9 cellular contexts compared by ENCODE assay signal in genomic region chr2:151771599-151772358, GRCh38. TPM values are rescaled to one million over a fixed set of nuclear protein-coding genes. Genes with fewer than 3 reads are reported as not detected.
DNase-seq lines count a peak whose midpoint lies in the region; ATAC-seq, FAIRE-seq and TF ChIP-seq lines count a peak whose summit lies in the region.
"Had no signal": no experiment of that assay in that cellular context is flagged by ENCODE, and none has a peak within 500 bp of the region (broad histone marks: within the 10 kb centered on the region; RNA-seq: fewer than 3 reads in every experiment).

No MANE protein-coding gene starts in this region.

- no peak for DNase-seq in activated naive CD8-positive, alpha-beta T cell treated with anti-CD3 and anti-CD28 coated beads, Interleukin-2, amount 50 U/mL, for 24 hours
- DNase-seq in gastrocnemius medialis = peak; percentile 88 to 90
- no peak for DNase-seq in CD8-positive, alpha-beta T cell
- DNase-seq in kidney = no peak
- no peak for DNase-seq in activated CD4-positive, alpha-beta memory T cell treated with anti-CD3 and anti-CD28 coated beads, Interleukin-2, amount 10 ng/mL, durations not matched to agents 7 days and 5 days
- no peak for DNase-seq in activated effector memory CD4-positive, alpha-beta T cell treated with Interleukin-2 at 50 U/mL for 16 hours

- TF ChIP-seq CTCF in gastrocnemius medialis (IDR thresholded peaks at IDR 0.05 in 4 of 5, conservative IDR thresholded peaks at IDR 0.05 in 1 of 5) (no peak), kidney (IDR thresholded peaks at IDR 0.05; ENCODE audit: borderline replicate concordance, extremely low read depth, insufficient read depth) (no peak)
- TF ChIP-seq CTCF in CD8-positive, alpha-beta T cell (IDR thresholded peaks at IDR 0.05) = no peak

- intact Hi-C loops in gastrocnemius medialis (cut with DNase I; ENCODE audit: low total_unique reads) = no loop called here
- intact Hi-C loops in CD8-positive, alpha-beta T cell (cut with DNase I, micrococcal nuclease) = no loop called here
- intact Hi-C loops in kidney (cut with DNase I) = no loop called here

- H3K4me3 Mint-ChIP-seq in activated naive CD8-positive, alpha-beta T cell treated with anti-CD3 and anti-CD28 coated beads, Interleukin-2, amount 50 U/mL, for 24 hours = no peak overlapping the region
- no peak overlapping the region for H3K4me3 Mint-ChIP-seq in CD8-positive, alpha-beta T cell
- no peak overlapping the region for H3K4me3 Mint-ChIP-seq in activated CD4-positive, alpha-beta memory T cell treated with anti-CD3 and anti-CD28 coated beads, Interleukin-2, amount 10 ng/mL, durations not matched to agents 7 days and 5 days

- FAIRE-seq in kidney (lab: Jason Lieb, UNC) = no peak

- peaks cover 14% of the 10 kb centered on the region for H3K36me3 Mint-ChIP-seq in activated naive CD8-positive, alpha-beta T cell treated with anti-CD3 and anti-CD28 coated beads, Interleukin-2, amount 50 U/mL, for 24 hours (ENCODE audit: low read depth)
- peaks cover 12% of the 10 kb centered on the region for H3K36me3 Mint-ChIP-seq in CD8-positive, alpha-beta T cell
- peaks cover 8% of the 10 kb centered on the region for H3K36me3 Mint-ChIP-seq in activated CD4-positive, alpha-beta memory T cell treated with anti-CD3 and anti-CD28 coated beads, Interleukin-2, amount 10 ng/mL, durations not matched to agents 7 days and 5 days (ENCODE audit: low read depth)

- ATAC-seq in GM18909 (IDR thresholded peaks at IDR 0.05; ENCODE audit: poor library complexity, unreplicated experiment) = peak; percentile 96
- ATAC-seq in HG02884 (IDR thresholded peaks at IDR 0.05; ENCODE audit: unreplicated experiment) = peak; percentile 85
- peak; percentile 35 for ATAC-seq in activated naive CD8-positive, alpha-beta T cell treated with anti-CD3 and anti-CD28 coated beads, Interleukin-2, amount 50 U/mL, for 24 hours
- ATAC-seq in gastrocnemius medialis = peak; percentile 80 to 84
- ATAC-seq in CD8-positive, alpha-beta T cell = no peak

- POLR2A ChIA-PET in CD8-positive, alpha-beta T cell (lab: Charles Lee) = no interaction called here
- POLR2A ChIA-PET in activated CD4-positive, alpha-beta memory T cell treated with anti-CD3 and anti-CD28 coated beads, Interleukin-2, amount 10 ng/mL, durations not matched to agents 7 days and 5 days (lab: Charles Lee) = no interaction called here

- in situ Hi-C loops in gastrocnemius medialis (cut with MboI; ENCODE audit: low sequenced_read_pairs in 4 of 4) = no loop called here

- no peaks in the 10 kb centered on the region for H3K27me3 Mint-ChIP-seq in activated naive CD8-positive, alpha-beta T cell treated with anti-CD3 and anti-CD28 coated beads, Interleukin-2, amount 50 U/mL, for 24 hours
- no peaks in the 10 kb centered on the region for H3K27me3 Mint-ChIP-seq in CD8-positive, alpha-beta T cell (ENCODE audit: low read depth)
- H3K27me3 Mint-ChIP-seq in activated CD4-positive, alpha-beta memory T cell treated with anti-CD3 and anti-CD28 coated beads, Interleukin-2, amount 10 ng/mL, durations not matched to agents 7 days and 5 days = no peaks in the 10 kb centered on the region

- no peaks in the 10 kb centered on the region for H3K27me3 ChIP-seq in gastrocnemius medialis
- no peaks in the 10 kb centered on the region for H3K27me3 ChIP-seq in CD8-positive, alpha-beta T cell (ENCODE audit: insufficient read depth, low read length)

- no peaks in the 10 kb centered on the region for H3K9me3 Mint-ChIP-seq in activated naive CD8-positive, alpha-beta T cell treated with anti-CD3 and anti-CD28 coated beads, Interleukin-2, amount 50 U/mL, for 24 hours
- peaks cover 5% of the 10 kb centered on the region for H3K9me3 Mint-ChIP-seq in CD8-positive, alpha-beta T cell
- no peaks in the 10 kb centered on the region for H3K9me3 Mint-ChIP-seq in activated CD4-positive, alpha-beta memory T cell treated with anti-CD3 and anti-CD28 coated beads, Interleukin-2, amount 10 ng/mL, durations not matched to agents 7 days and 5 days

- peaks cover 29% of the 10 kb centered on the region for H3K4me1 Mint-ChIP-seq in activated naive CD8-positive, alpha-beta T cell treated with anti-CD3 and anti-CD28 coated beads, Interleukin-2, amount 50 U/mL, for 24 hours
- H3K4me1 Mint-ChIP-seq in CD8-positive, alpha-beta T cell (ENCODE audit: low read depth) = no peaks in the 10 kb centered on the region
- peaks cover 5% of the 10 kb centered on the region for H3K4me1 Mint-ChIP-seq in activated CD4-positive, alpha-beta memory T cell treated with anti-CD3 and anti-CD28 coated beads, Interleukin-2, amount 10 ng/mL, durations not matched to agents 7 days and 5 days

- CTCF ChIA-PET in CD8-positive, alpha-beta T cell (lab: Charles Lee) = no interaction called here
- CTCF ChIA-PET in activated CD4-positive, alpha-beta memory T cell treated with anti-CD3 and anti-CD28 coated beads, Interleukin-2, amount 10 ng/mL, durations not matched to agents 7 days and 5 days (lab: Charles Lee) = no interaction called here

- no peak overlapping the region for H3K9ac ChIP-seq in kidney (ENCODE audit: low read length in 2 of 2)
- H3K9ac ChIP-seq: KMS-11 had no signal

- H3K4me1 ChIP-seq in gastrocnemius medialis = peaks cover 58 to 61% of the 10 kb centered on the region in 2 donors
- H3K4me1 ChIP-seq in CD8-positive, alpha-beta T cell (ENCODE audit: insufficient read depth, low read length) = no peaks in the 10 kb centered on the region
- H3K4me1 ChIP-seq in kidney (ENCODE audit: control insufficient read depth in 1 of 2, insufficient read depth in 1 of 2, low read depth in 1 of 2, low read length in 2 of 2) = no peaks in the 10 kb centered on the region

- no peak overlapping the region for H3K27ac Mint-ChIP-seq in activated naive CD8-positive, alpha-beta T cell treated with anti-CD3 and anti-CD28 coated beads, Interleukin-2, amount 50 U/mL, for 24 hours
- no peak overlapping the region for H3K27ac Mint-ChIP-seq in CD8-positive, alpha-beta T cell
- H3K27ac Mint-ChIP-seq in activated CD4-positive, alpha-beta memory T cell treated with anti-CD3 and anti-CD28 coated beads, Interleukin-2, amount 10 ng/mL, durations not matched to agents 7 days and 5 days = no peak overlapping the region

- H3K4me3 ChIP-seq in gastrocnemius medialis = peak overlapping the region in 1 of 4 donors; percentile 3
- no peak overlapping the region for H3K4me3 ChIP-seq in CD8-positive, alpha-beta T cell (ENCODE audit: low read depth, low read length)
- no peak overlapping the region for H3K4me3 ChIP-seq in kidney (ENCODE audit: low read length in 2 of 2)

- no peaks in the 10 kb centered on the region for H3K9me3 ChIP-seq in gastrocnemius medialis
- H3K9me3 ChIP-seq in CD8-positive, alpha-beta T cell (ENCODE audit: low read length) = no peaks in the 10 kb centered on the region
- no peaks in the 10 kb centered on the region for H3K9me3 ChIP-seq in kidney (ENCODE audit: control insufficient read depth in 1 of 2, low read length in 2 of 2)

- H3K36me3 ChIP-seq in gastrocnemius medialis = peaks cover 0 to 5% of the 10 kb centered on the region in 2 donors
- no peaks in the 10 kb centered on the region for H3K36me3 ChIP-seq in CD8-positive, alpha-beta T cell (ENCODE audit: insufficient read depth, low read length)
- H3K36me3 ChIP-seq in kidney (ENCODE audit: control insufficient read depth in 1 of 2, insufficient read depth in 2 of 2, low read length in 2 of 2) = peaks cover 0 to 6% of the 10 kb centered on the region in 2 donors

- H3K27ac ChIP-seq in gastrocnemius medialis = peak overlapping the region; percentile 88 to 92 (median 89)
- H3K27ac ChIP-seq in CD8-positive, alpha-beta T cell (ENCODE audit: low read depth, low read length) = no peak overlapping the region
- H3K27ac ChIP-seq in kidney (ENCODE audit: low read depth in 2 of 2, low read length in 2 of 2) = no peak overlapping the region
- H3K27ac ChIP-seq: KMS-11 had no signal

- TF ChIP-seq POLR2A in gastrocnemius medialis (IDR thresholded peaks at IDR 0.05) = peak in 1 of 2 donors; percentile 62

RNA-seq across cellular contexts. Expression of gene NEB, which starts 37.5 kb away (rescaled TPM):
- total RNA-seq in gastrocnemius medialis (1,000 to 10,000 TPM; 6,824 to 7,704 (median 7,108) TPM), kidney (0.88 TPM)
- total RNA-seq in CD8-positive, alpha-beta T cell = under 1 TPM; 0.52 to 0.72 TPM
- polyA plus RNA-seq in kidney (ENCODE audit: insufficient read depth, low read depth, low replicate concordance) = 1.6 TPM
- total RNA-seq in activated CD4-positive, alpha-beta memory T cell treated with anti-CD3 and anti-CD28 coated beads, Interleukin-2, amount 10 ng/mL, durations not matched to agents 7 days and 5 days = under 1 TPM; 0.38 to 0.45 TPM

RNA-seq across cellular contexts. Expression of gene ARL5A, which starts 56.4 kb away (rescaled TPM):
- total RNA-seq in gastrocnemius medialis (10 to 100 TPM; 45.0 to 81.7 (median 60.6) TPM), kidney (47.3 TPM)
- total RNA-seq in CD8-positive, alpha-beta T cell = 10 to 100 TPM; 18.8 to 24.1 TPM
- 18.1 TPM for polyA plus RNA-seq in kidney (ENCODE audit: insufficient read depth, low read depth, low replicate concordance)
- total RNA-seq in activated CD4-positive, alpha-beta memory T cell treated with anti-CD3 and anti-CD28 coated beads, Interleukin-2, amount 10 ng/mL, durations not matched to agents 7 days and 5 days = 10 to 100 TPM; 50.6 to 52.7 TPM

Comparison
In these comparisons a context has a peak if more than half of its experiments do, and no peak if none do; other contexts are left out.
1. DNase-seq: peak in gastrocnemius medialis (2 of 2); none in activated naive CD8-positive, alpha-beta T cell treated with anti-CD3 and anti-CD28 coated beads, Interleukin-2, amount 50 U/mL, for 24 hours (single experiment), CD8-positive, alpha-beta T cell (0 of 7), kidney (single experiment), activated CD4-positive, alpha-beta memory T cell treated with anti-CD3 and anti-CD28 coated beads, Interleukin-2, amount 10 ng/mL, durations not matched to agents 7 days and 5 days (single experiment) and activated effector memory CD4-positive, alpha-beta T cell treated with Interleukin-2 at 50 U/mL for 16 hours (single experiment).
2. H3K27ac ChIP-seq: peak in gastrocnemius medialis (4 of 4); none in CD8-positive, alpha-beta T cell (single experiment) and kidney (0 of 2).
3. RNA of gene NEB, which starts 37.5 kb away (total RNA-seq): 6,824 to 7,704 TPM in gastrocnemius medialis; 0.88 TPM in kidney (single experiment), 0.52 to 0.72 TPM in CD8-positive, alpha-beta T cell and 0.38 to 0.45 TPM in activated CD4-positive, alpha-beta memory T cell treated with anti-CD3 and anti-CD28 coated beads, Interleukin-2, amount 10 ng/mL, durations not matched to agents 7 days and 5 days; every median in the first group is over 1,000 times any median in the second.